26 cellular contexts compared by ENCODE assay signal in the genomic region with DNA sequence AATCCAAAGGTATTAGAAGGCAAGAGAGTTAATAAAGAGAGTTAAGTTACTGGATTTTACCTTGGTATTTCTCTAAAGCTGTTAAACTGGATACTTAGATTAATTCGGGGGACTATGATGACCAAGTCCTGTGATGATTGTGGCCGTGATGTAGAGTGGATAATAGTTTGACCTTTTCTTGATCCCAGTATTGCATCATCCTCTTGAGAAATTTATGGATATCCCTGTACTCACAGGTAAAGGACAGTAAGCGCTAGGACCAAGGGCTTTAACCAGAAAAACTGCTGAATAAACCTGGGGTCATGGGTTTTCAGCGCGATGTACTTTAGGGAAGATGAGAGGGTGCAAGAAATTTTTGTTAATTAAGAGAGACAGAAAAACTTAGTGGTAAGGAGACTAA. TPM values are rescaled to one million over a fixed set of nuclear protein-coding genes. Genes with fewer than 3 reads are reported as not detected.
DNase-seq lines count a peak whose midpoint lies in the region; ATAC-seq, FAIRE-seq and TF ChIP-seq lines count a peak whose summit lies in the region.
"Had no signal": no experiment of that assay in that cellular context is flagged by ENCODE, and none has a peak within 500 bp of the region (broad histone marks: within the 10 kb centered on the region; RNA-seq: fewer than 3 reads in every experiment).

No MANE protein-coding gene starts in this region.

- no peak for TF ChIP-seq RAD21 in HepG2 (CRISPR knock-in tag; IDR thresholded peaks at IDR 0.05)
- TF ChIP-seq RAD21 in K562 (CRISPR knock-in tag; conservative IDR thresholded peaks at IDR 0.05 in 1 of 2, IDR thresholded peaks at IDR 0.05 in 1 of 2) = no peak

- H3K27ac ChIP-seq in HepG2 (ENCODE audit: extremely low read length, insufficient read depth, low read length) = no peak overlapping the region
- H3K27ac ChIP-seq in right lobe of liver = no peak overlapping the region
- H3K27ac ChIP-seq in K562 (ENCODE audit: extremely low read depth, low read depth, low read length) = no peak overlapping the region
- H3K27ac ChIP-seq: A549; BLaER1 treated with 17β-estradiol and CSF1 and Interleukin-3, amounts not matched to agents 10 nM and 100 nM had no signal

- H3K79me2 ChIP-seq in HepG2 (ENCODE audit: insufficient read depth, low read length) = no peaks in the 10 kb centered on the region
- H3K79me2 ChIP-seq in K562 (ENCODE audit: control insufficient read depth, insufficient read depth, low read length) = no peaks in the 10 kb centered on the region

- no peak overlapping the region for H2AFZ ChIP-seq in HepG2 (ENCODE audit: low read length)
- H2AFZ ChIP-seq in K562 (ENCODE audit: low read depth, low read length) = no peak overlapping the region

- H3K4me1 ChIP-seq in HepG2 (ENCODE audit: insufficient read depth, low read length) (no peaks in the 10 kb centered on the region), right lobe of liver (no peaks in the 10 kb centered on the region), K562 (replicated peaks in 1 of 2; ENCODE audit: control insufficient read depth in 2 of 2, insufficient read depth in 2 of 2, low read length in 2 of 2) (no peaks in the 10 kb centered on the region)
- H3K4me1 ChIP-seq: A549; BE2C; BLaER1 treated with 17β-estradiol and CSF1 and Interleukin-3, amounts not matched to agents 10 nM and 100 nM had no signal

- no peaks in the 10 kb centered on the region for H3K36me3 ChIP-seq in HepG2 (replicated peaks in 1 of 2; ENCODE audit: control insufficient read depth in 1 of 2, insufficient read depth in 2 of 2, low read length in 2 of 2)
- no peaks in the 10 kb centered on the region for H3K36me3 ChIP-seq in right lobe of liver
- no peaks in the 10 kb centered on the region for H3K36me3 ChIP-seq in K562 (ENCODE audit: control insufficient read depth, insufficient read depth, low read length)
- H3K36me3 ChIP-seq: BE2C; BLaER1 treated with 17β-estradiol and CSF1 and Interleukin-3, amounts not matched to agents 10 nM and 100 nM had no signal

- FAIRE-seq in HepG2 (lab: Jason Lieb, UNC) (no peak), K562 (lab: Jason Lieb, UNC) (no peak)
- FAIRE-seq: A549, D721Med, GM12891, GM18507 had no signal

- H3K4me3 ChIP-seq in HepG2 (replicated peaks in 1 of 3; ENCODE audit: insufficient read depth in 1 of 3, low read depth in 2 of 3, low read length in 3 of 3) (no peak overlapping the region), right lobe of liver (no peak overlapping the region), K562 (no peak overlapping the region)
- H3K4me3 ChIP-seq: A549; BLaER1 treated with 17β-estradiol and CSF1 and Interleukin-3, amounts not matched to agents 10 nM and 100 nM had no signal

- ATAC-seq in HepG2 (no peak), right lobe of liver (no peak), K562 (no peak), GM21381 (IDR thresholded peaks at IDR 0.05; ENCODE audit: unreplicated experiment) (no peak)
- ATAC-seq: A549 had no signal

- no TSS peak for BruUV-seq in HepG2 (replicated peaks; lab: Mats Ljungman, UMichigan)
- no TSS peak for BruUV-seq in K562 (replicated peaks; lab: Mats Ljungman, UMichigan)

- H3K4me2 ChIP-seq in HepG2 (ENCODE audit: low read depth, low read length) (no peak overlapping the region), K562 (ENCODE audit: insufficient read depth, low read length) (no peak overlapping the region)
- H3K4me2 ChIP-seq: A549; BLaER1 treated with 17β-estradiol and CSF1 and Interleukin-3, amounts not matched to agents 10 nM and 100 nM had no signal

- no peaks in the 10 kb centered on the region for H3K9me1 ChIP-seq in K562 (ENCODE audit: control insufficient read depth, insufficient read depth, low read length)

- TF ChIP-seq EP300 in HepG2 (IDR thresholded peaks at IDR 0.05; ENCODE audit: low read depth in 2 of 2, low read length in 2 of 2) (no peak), HepG2 (CRISPR knock-in tag; IDR thresholded peaks at IDR 0.05; ENCODE audit: borderline replicate concordance) (no peak), K562 (IDR thresholded peaks at IDR 0.05; ENCODE audit: low read length) (no peak)

- 41% methylated on average over 5 of the region's 5 CpGs for WGBS in HepG2 (ENCODE audit: low lambda C conversion rate)
- 71% methylated on average over 5 of the region's 5 CpGs for WGBS in right lobe of liver (ENCODE audit: insufficient coverage, low coverage, low lambda C conversion rate, missing lambda C conversion rate)
- 0% methylated on average over 5 of the region's 5 CpGs for WGBS in K562 (ENCODE audit: insufficient coverage, low coverage, missing lambda C conversion rate)

- H3K9me3 ChIP-seq in HepG2 (ENCODE audit: low read length) (no peaks in the 10 kb centered on the region), right lobe of liver (no peaks in the 10 kb centered on the region), K562 (replicated peaks; ENCODE audit: control insufficient read depth, insufficient read depth, low read depth, low read length) (no peaks in the 10 kb centered on the region; the same call in 1 of the 2 replicates)
- H3K9me3 ChIP-seq: BE2C had no signal

- DNase-seq in HepG2 (ENCODE audit: low spot score) (no peak), right lobe of liver (no peak), K562 (ENCODE audit: extremely low read depth in 1 of 4, low spot score in 3 of 4) (no peak), DMS114 treated with DMSO at 0.1 percent for 48 hours (lab: John Stamatoyannopoulos, UW; ENCODE audit: unreplicated experiment) (no peak)
- DNase-seq: 8988T; ACHN; AML-193; BE2C; CD4-positive, alpha-beta T cell; CD8-positive, alpha-beta memory T cell; DMS 273 treated with DMSO at 0.1 percent for 48 hours; DMS53; DMS79 treated with DMSO at 0.1 percent for 48 hours; GF-D8; GOT3; H9; HFFc6 had no signal

- H3K27me3 ChIP-seq in HepG2 (ENCODE audit: control insufficient read depth in 1 of 2, insufficient read depth in 2 of 2, low read length in 2 of 2) (no peaks in the 10 kb centered on the region), right lobe of liver (no peaks in the 10 kb centered on the region), K562 (ENCODE audit: control insufficient read depth in 2 of 2, insufficient read depth in 2 of 2, low read length in 2 of 2) (no peaks in the 10 kb centered on the region)
- H3K27me3 ChIP-seq: BE2C; BLaER1 treated with 17β-estradiol and CSF1 and Interleukin-3, amounts not matched to agents 10 nM and 100 nM had no signal

- POLR2A ChIA-PET in HepG2 (lab: Yijun Ruan, JAX) (no interaction called here), K562 (lab: Yijun Ruan, JAX) (no interaction called here)

- in situ Hi-C loops in HepG2 (cut with HindIII; ENCODE audit: extremely low pct_ligation_motif_present, low pct_unique_long_range_greater_than_20kb) = no loop called here
- in situ Hi-C loops in K562 (cut with MboI) = no loop called here

- intact Hi-C loops in HepG2 (cut with micrococcal nuclease; ENCODE audit: unreplicated experiment) (no loop called here), right lobe of liver (cut with DNase I) (no loop called here), K562 (cut with micrococcal nuclease) (no loop called here)

- H3K9ac ChIP-seq in HepG2 (ENCODE audit: insufficient read depth, low read depth, low read length) (no peak overlapping the region), K562 (ENCODE audit: insufficient read depth in 1 of 2, low read depth in 2 of 2, low read length in 2 of 2) (no peak overlapping the region)
- H3K9ac ChIP-seq: BLaER1 treated with 17β-estradiol and CSF1 and Interleukin-3, amounts not matched to agents 10 nM and 100 nM had no signal

- CTCF ChIA-PET in HepG2 (lab: Yijun Ruan, JAX; ENCODE audit: low intra/inter-chr PET ratio, low total read pairs) = no interaction called here
- CTCF ChIA-PET in K562 (lab: Yijun Ruan, JAX; ENCODE audit: low intra/inter-chr PET ratio) = no interaction called here

- TF ChIP-seq POLR2A in HepG2 (IDR thresholded peaks at IDR 0.05; ENCODE audit: insufficient read depth in 1 of 2, low read depth in 2 of 2, low read length in 2 of 2) (no peak), right lobe of liver (IDR thresholded peaks at IDR 0.05) (no peak), K562 (conservative IDR thresholded peaks at IDR 0.05) (no peak)

- H4K20me1 ChIP-seq in HepG2 (ENCODE audit: insufficient read depth, low read length) (no peaks in the 10 kb centered on the region), K562 (replicated peaks; ENCODE audit: control insufficient read depth, insufficient read depth, low read length) (no peaks in the 10 kb centered on the region)
- H4K20me1 ChIP-seq: BLaER1 treated with 17β-estradiol and CSF1 and Interleukin-3, amounts not matched to agents 10 nM and 100 nM had no signal

- TF ChIP-seq CTCF in HepG2 (CRISPR knock-in tag; IDR thresholded peaks at IDR 0.05) (no peak), right lobe of liver (IDR thresholded peaks at IDR 0.05) (no peak), K562 (IDR thresholded peaks at IDR 0.05 in 2 of 3, conservative IDR thresholded peaks at IDR 0.05 in 1 of 3; ENCODE audit: insufficient read depth in 2 of 3, low read depth in 1 of 3, low read length in 3 of 3) (no peak)

RNA-seq across cellular contexts. Expression of a gene that starts 8.3 kb away (rescaled TPM):
- total RNA-seq in HepG2 (2016; rRNA removed; fragmentation: Illumina TruSeq; extraction: Trizol) (not detected in 2 replicates), right lobe of liver (not detected), K562 (2014; rRNA removed) (not detected in 2 replicates), K562 (2014; rRNA removed; fragmentation: Illumina TruSeq; extraction: Trizol) (not detected in 2 replicates), K562 (2015; rRNA removed; fragmentation: Illumina TruSeq; extraction: Trizol) (not detected in 2 replicates), K562 (2021) (not detected in 2 replicates)
- not detected in 2 replicates for total RNA-seq in HepG2 (2016; cell fraction: cytosol; rRNA removed; fragmentation: Illumina TruSeq; extraction: Trizol; ENCODE audit: low read depth)
- total RNA-seq in HepG2 (2016; cell fraction: insoluble cytoplasmic fraction; rRNA removed; fragmentation: Illumina TruSeq; extraction: Trizol) = not detected in 2 replicates
- total RNA-seq in HepG2 (2016; cell fraction: membrane; rRNA removed; fragmentation: Illumina TruSeq; extraction: Trizol) = not detected in 2 replicates
- total RNA-seq in HepG2 (2016; cell fraction: nucleus; rRNA removed; fragmentation: Illumina TruSeq; extraction: Trizol) = not detected in 2 replicates
- polyA plus RNA-seq in HepG2 (2011; rRNA removed) (not detected in 2 replicates), K562 (2011; rRNA removed) (not detected in 2 replicates), K562 (2014; fragmentation: Illumina TruSeq; extraction: Trizol) (not detected in 2 replicates), K562 (2014; fragmentation: Nextera tagmentation; extraction: Ambion mirVana) (not detected), K562 (2014; rRNA removed) (not detected in 2 replicates)
- not detected in 2 replicates for polyA plus RNA-seq in HepG2 (2011; cell fraction: cytosol; rRNA removed)
- polyA plus RNA-seq in HepG2 (2011; cell fraction: nucleus; rRNA removed) = not detected in 2 replicates
- not detected in 2 replicates for polyA plus RNA-seq in HepG2 (2012)
- polyA plus RNA-seq in HepG2 (2016; cell fraction: cytosol; fragmentation: Illumina TruSeq; extraction: Trizol; ENCODE audit: low read depth) = not detected in 2 replicates
- polyA plus RNA-seq in HepG2 (2016; cell fraction: insoluble cytoplasmic fraction; fragmentation: Illumina TruSeq; extraction: Trizol; ENCODE audit: low read depth) = not detected in 2 replicates
- polyA plus RNA-seq in HepG2 (2016; cell fraction: membrane; fragmentation: Illumina TruSeq; extraction: Trizol; ENCODE audit: low read depth) = not detected in 2 replicates
- polyA plus RNA-seq in HepG2 (2016; cell fraction: nucleus; fragmentation: Illumina TruSeq; extraction: Trizol; ENCODE audit: insufficient read depth, low read depth) = not detected in 2 replicates
- not detected in 2 replicates for polyA minus RNA-seq in HepG2 (2011; rRNA and poly(A)+ RNA removed; ENCODE audit: low replicate concordance)
- polyA minus RNA-seq in HepG2 (2011; cell fraction: cytosol; rRNA and poly(A)+ RNA removed) = not detected in 2 replicates
- polyA minus RNA-seq in HepG2 (2011; cell fraction: nucleus; rRNA and poly(A)+ RNA removed) = not detected in 2 replicates
- total RNA-seq in K562 (2011; cell fraction: chromatin; rRNA removed; ENCODE audit: low replicate concordance) = not detected in 2 replicates
- not detected in 2 replicates for total RNA-seq in K562 (2011; cell fraction: nucleolus; rRNA removed)
- total RNA-seq in K562 (2011; cell fraction: nucleoplasm; rRNA removed) = not detected in 2 replicates
- not detected in 2 replicates for polyA plus RNA-seq in K562 (2011; cell fraction: cytosol; rRNA removed)
- polyA plus RNA-seq in K562 (2011; cell fraction: nucleus; rRNA removed) = not detected in 2 replicates
- polyA plus RNA-seq in K562 (2012) = not detected in 2 replicates
- polyA minus RNA-seq in K562 (2011; rRNA and poly(A)+ RNA removed) = not detected in 2 replicates
- not detected in 2 replicates for polyA minus RNA-seq in K562 (2011; cell fraction: cytosol; rRNA and poly(A)+ RNA removed)
- polyA minus RNA-seq in K562 (2011; cell fraction: nucleus; rRNA and poly(A)+ RNA removed) = not detected in 2 replicates
- total RNA-seq: CD4-positive, alpha-beta T cell; CD8-positive, alpha-beta memory T cell; Daoy; G401; H9; HFFc6 had no signal
- polyA plus RNA-seq: A549; CD14-positive monocyte; CD8-positive, alpha-beta memory T cell had no signal

RNA-seq across cellular contexts. Expression of a gene that starts 21.9 kb away (rescaled TPM):
- total RNA-seq in HepG2 (2016; rRNA removed; fragmentation: Illumina TruSeq; extraction: Trizol) (not detected in 2 replicates), right lobe of liver (not detected), K562 (2014; rRNA removed) (not detected in 2 replicates), K562 (2014; rRNA removed; fragmentation: Illumina TruSeq; extraction: Trizol) (not detected in 2 replicates), K562 (2015; rRNA removed; fragmentation: Illumina TruSeq; extraction: Trizol) (not detected in 2 replicates), K562 (2021) (not detected in 2 replicates)
- total RNA-seq in HepG2 (2016; cell fraction: cytosol; rRNA removed; fragmentation: Illumina TruSeq; extraction: Trizol; ENCODE audit: low read depth) = not detected in 2 replicates
- total RNA-seq in HepG2 (2016; cell fraction: insoluble cytoplasmic fraction; rRNA removed; fragmentation: Illumina TruSeq; extraction: Trizol) = not detected in 2 replicates
- total RNA-seq in HepG2 (2016; cell fraction: membrane; rRNA removed; fragmentation: Illumina TruSeq; extraction: Trizol) = not detected in 2 replicates
- not detected in 2 replicates for total RNA-seq in HepG2 (2016; cell fraction: nucleus; rRNA removed; fragmentation: Illumina TruSeq; extraction: Trizol)
- polyA plus RNA-seq in HepG2 (2011; rRNA removed) (not detected in 2 replicates), K562 (2011; rRNA removed) (not detected in 2 replicates), K562 (2014; fragmentation: Illumina TruSeq; extraction: Trizol) (not detected in 2 replicates), K562 (2014; fragmentation: Nextera tagmentation; extraction: Ambion mirVana) (not detected), K562 (2014; rRNA removed) (not detected in 2 replicates)
- not detected in 2 replicates for polyA plus RNA-seq in HepG2 (2011; cell fraction: cytosol; rRNA removed)
- polyA plus RNA-seq in HepG2 (2011; cell fraction: nucleus; rRNA removed) = not detected in 2 replicates
- not detected in 2 replicates for polyA plus RNA-seq in HepG2 (2012)
- not detected in 2 replicates for polyA plus RNA-seq in HepG2 (2016; cell fraction: cytosol; fragmentation: Illumina TruSeq; extraction: Trizol; ENCODE audit: low read depth)
- not detected in 2 replicates for polyA plus RNA-seq in HepG2 (2016; cell fraction: insoluble cytoplasmic fraction; fragmentation: Illumina TruSeq; extraction: Trizol; ENCODE audit: low read depth)
- polyA plus RNA-seq in HepG2 (2016; cell fraction: membrane; fragmentation: Illumina TruSeq; extraction: Trizol; ENCODE audit: low read depth) = not detected in 2 replicates
- polyA plus RNA-seq in HepG2 (2016; cell fraction: nucleus; fragmentation: Illumina TruSeq; extraction: Trizol; ENCODE audit: insufficient read depth, low read depth) = not detected in 2 replicates
- polyA minus RNA-seq in HepG2 (2011; rRNA and poly(A)+ RNA removed; ENCODE audit: low replicate concordance) = not detected in 2 replicates
- not detected in 2 replicates for polyA minus RNA-seq in HepG2 (2011; cell fraction: cytosol; rRNA and poly(A)+ RNA removed)
- not detected in 2 replicates for polyA minus RNA-seq in HepG2 (2011; cell fraction: nucleus; rRNA and poly(A)+ RNA removed)
- total RNA-seq in K562 (2011; cell fraction: chromatin; rRNA removed; ENCODE audit: low replicate concordance) = not detected in 2 replicates
- not detected in 2 replicates for total RNA-seq in K562 (2011; cell fraction: nucleolus; rRNA removed)
- not detected in 2 replicates for total RNA-seq in K562 (2011; cell fraction: nucleoplasm; rRNA removed)
- polyA plus RNA-seq in K562 (2011; cell fraction: cytosol; rRNA removed) = not detected in 2 replicates
- polyA plus RNA-seq in K562 (2011; cell fraction: nucleus; rRNA removed) = not detected in 2 replicates
- polyA plus RNA-seq in K562 (2012) = not detected in 2 replicates
- polyA minus RNA-seq in K562 (2011; rRNA and poly(A)+ RNA removed) = not detected in 2 replicates
- polyA minus RNA-seq in K562 (2011; cell fraction: cytosol; rRNA and poly(A)+ RNA removed) = not detected in 2 replicates
- polyA minus RNA-seq in K562 (2011; cell fraction: nucleus; rRNA and poly(A)+ RNA removed) = not detected in 2 replicates
- total RNA-seq: CD4-positive, alpha-beta T cell; CD8-positive, alpha-beta memory T cell; Daoy; G401; H9; HFFc6 had no signal
- polyA plus RNA-seq: A549; CD14-positive monocyte; CD8-positive, alpha-beta memory T cell had no signal

RNA-seq across cellular contexts. Expression of a gene that starts 28.2 kb away (rescaled TPM):
- total RNA-seq in HepG2 (2016; rRNA removed; fragmentation: Illumina TruSeq; extraction: Trizol) (not detected in 2 replicates), right lobe of liver (1 to 10 TPM in 1 of 6 experiments, under 1 TPM in 1, not detected in 4; 0.40 to 1.0 TPM), K562 (2014; rRNA removed) (not detected in 2 replicates), K562 (2014; rRNA removed; fragmentation: Illumina TruSeq; extraction: Trizol) (not detected in 2 replicates), K562 (2015; rRNA removed; fragmentation: Illumina TruSeq; extraction: Trizol) (not detected in 2 replicates), K562 (2021) (not detected in 2 replicates)
- not detected in 2 replicates for total RNA-seq in HepG2 (2016; cell fraction: cytosol; rRNA removed; fragmentation: Illumina TruSeq; extraction: Trizol; ENCODE audit: low read depth)
- not detected in 2 replicates for total RNA-seq in HepG2 (2016; cell fraction: insoluble cytoplasmic fraction; rRNA removed; fragmentation: Illumina TruSeq; extraction: Trizol)
- not detected in 2 replicates for total RNA-seq in HepG2 (2016; cell fraction: membrane; rRNA removed; fragmentation: Illumina TruSeq; extraction: Trizol)
- not detected in 2 replicates for total RNA-seq in HepG2 (2016; cell fraction: nucleus; rRNA removed; fragmentation: Illumina TruSeq; extraction: Trizol)
- polyA plus RNA-seq in HepG2 (2011; rRNA removed) (not detected in 2 replicates), K562 (2011; rRNA removed) (not detected in 2 replicates), K562 (2014; fragmentation: Illumina TruSeq; extraction: Trizol) (not detected in 2 replicates), K562 (2014; fragmentation: Nextera tagmentation; extraction: Ambion mirVana) (not detected), K562 (2014; rRNA removed) (not detected in 2 replicates)
- not detected in 2 replicates for polyA plus RNA-seq in HepG2 (2011; cell fraction: cytosol; rRNA removed)
- not detected in 2 replicates for polyA plus RNA-seq in HepG2 (2011; cell fraction: nucleus; rRNA removed)
- not detected in 2 replicates for polyA plus RNA-seq in HepG2 (2012)
- polyA plus RNA-seq in HepG2 (2016; cell fraction: cytosol; fragmentation: Illumina TruSeq; extraction: Trizol; ENCODE audit: low read depth) = not detected in 2 replicates
- not detected in 2 replicates for polyA plus RNA-seq in HepG2 (2016; cell fraction: insoluble cytoplasmic fraction; fragmentation: Illumina TruSeq; extraction: Trizol; ENCODE audit: low read depth)
- not detected in 2 replicates for polyA plus RNA-seq in HepG2 (2016; cell fraction: membrane; fragmentation: Illumina TruSeq; extraction: Trizol; ENCODE audit: low read depth)
- polyA plus RNA-seq in HepG2 (2016; cell fraction: nucleus; fragmentation: Illumina TruSeq; extraction: Trizol; ENCODE audit: insufficient read depth, low read depth) = not detected in 2 replicates
- not detected in 2 replicates for polyA minus RNA-seq in HepG2 (2011; rRNA and poly(A)+ RNA removed; ENCODE audit: low replicate concordance)
- polyA minus RNA-seq in HepG2 (2011; cell fraction: cytosol; rRNA and poly(A)+ RNA removed) = not detected in 2 replicates
- 0.64 TPM in 1 of 2 replicates, not detected in the other for polyA minus RNA-seq in HepG2 (2011; cell fraction: nucleus; rRNA and poly(A)+ RNA removed)
- not detected in 2 replicates for total RNA-seq in K562 (2011; cell fraction: chromatin; rRNA removed; ENCODE audit: low replicate concordance)
- total RNA-seq in K562 (2011; cell fraction: nucleolus; rRNA removed) = not detected in 2 replicates
- total RNA-seq in K562 (2011; cell fraction: nucleoplasm; rRNA removed) = not detected in 2 replicates
- polyA plus RNA-seq in K562 (2011; cell fraction: cytosol; rRNA removed) = not detected in 2 replicates
- not detected in 2 replicates for polyA plus RNA-seq in K562 (2011; cell fraction: nucleus; rRNA removed)
- not detected in 2 replicates for polyA plus RNA-seq in K562 (2012)
- not detected in 2 replicates for polyA minus RNA-seq in K562 (2011; rRNA and poly(A)+ RNA removed)
- not detected in 2 replicates for polyA minus RNA-seq in K562 (2011; cell fraction: cytosol; rRNA and poly(A)+ RNA removed)
- polyA minus RNA-seq in K562 (2011; cell fraction: nucleus; rRNA and poly(A)+ RNA removed) = not detected in 2 replicates
- total RNA-seq: CD4-positive, alpha-beta T cell; CD8-positive, alpha-beta memory T cell; Daoy; G401; H9; HFFc6 had no signal
- polyA plus RNA-seq: A549; CD14-positive monocyte; CD8-positive, alpha-beta memory T cell had no signal

RNA-seq across cellular contexts. Expression of a gene that starts 40.6 kb away (rescaled TPM):
- total RNA-seq in HepG2 (2016; rRNA removed; fragmentation: Illumina TruSeq; extraction: Trizol) (not detected in 2 replicates), right lobe of liver (not detected), K562 (2014; rRNA removed) (not detected in 2 replicates), K562 (2014; rRNA removed; fragmentation: Illumina TruSeq; extraction: Trizol) (not detected in 2 replicates), K562 (2015; rRNA removed; fragmentation: Illumina TruSeq; extraction: Trizol) (not detected in 2 replicates), K562 (2021) (not detected in 2 replicates)
- total RNA-seq in HepG2 (2016; cell fraction: cytosol; rRNA removed; fragmentation: Illumina TruSeq; extraction: Trizol; ENCODE audit: low read depth) = not detected in 2 replicates
- total RNA-seq in HepG2 (2016; cell fraction: insoluble cytoplasmic fraction; rRNA removed; fragmentation: Illumina TruSeq; extraction: Trizol) = not detected in 2 replicates
- total RNA-seq in HepG2 (2016; cell fraction: membrane; rRNA removed; fragmentation: Illumina TruSeq; extraction: Trizol) = not detected in 2 replicates
- total RNA-seq in HepG2 (2016; cell fraction: nucleus; rRNA removed; fragmentation: Illumina TruSeq; extraction: Trizol) = not detected in 2 replicates
- polyA plus RNA-seq in HepG2 (2011; rRNA removed) (not detected in 2 replicates), K562 (2011; rRNA removed) (not detected in 2 replicates), K562 (2014; fragmentation: Illumina TruSeq; extraction: Trizol) (not detected in 2 replicates), K562 (2014; fragmentation: Nextera tagmentation; extraction: Ambion mirVana) (not detected), K562 (2014; rRNA removed) (not detected in 2 replicates)
- polyA plus RNA-seq in HepG2 (2011; cell fraction: cytosol; rRNA removed) = not detected in 2 replicates
- not detected in 2 replicates for polyA plus RNA-seq in HepG2 (2011; cell fraction: nucleus; rRNA removed)
- not detected in 2 replicates for polyA plus RNA-seq in HepG2 (2012)
- polyA plus RNA-seq in HepG2 (2016; cell fraction: cytosol; fragmentation: Illumina TruSeq; extraction: Trizol; ENCODE audit: low read depth) = not detected in 2 replicates
- polyA plus RNA-seq in HepG2 (2016; cell fraction: insoluble cytoplasmic fraction; fragmentation: Illumina TruSeq; extraction: Trizol; ENCODE audit: low read depth) = not detected in 2 replicates
- polyA plus RNA-seq in HepG2 (2016; cell fraction: membrane; fragmentation: Illumina TruSeq; extraction: Trizol; ENCODE audit: low read depth) = not detected in 2 replicates
- not detected in 2 replicates for polyA plus RNA-seq in HepG2 (2016; cell fraction: nucleus; fragmentation: Illumina TruSeq; extraction: Trizol; ENCODE audit: insufficient read depth, low read depth)
- polyA minus RNA-seq in HepG2 (2011; rRNA and poly(A)+ RNA removed; ENCODE audit: low replicate concordance) = not detected in 2 replicates
- polyA minus RNA-seq in HepG2 (2011; cell fraction: cytosol; rRNA and poly(A)+ RNA removed) = not detected in 2 replicates
- polyA minus RNA-seq in HepG2 (2011; cell fraction: nucleus; rRNA and poly(A)+ RNA removed) = not detected in 2 replicates
- not detected in 2 replicates for total RNA-seq in K562 (2011; cell fraction: chromatin; rRNA removed; ENCODE audit: low replicate concordance)
- total RNA-seq in K562 (2011; cell fraction: nucleolus; rRNA removed) = not detected in 2 replicates
- not detected in 2 replicates for total RNA-seq in K562 (2011; cell fraction: nucleoplasm; rRNA removed)
- not detected in 2 replicates for polyA plus RNA-seq in K562 (2011; cell fraction: cytosol; rRNA removed)
- polyA plus RNA-seq in K562 (2011; cell fraction: nucleus; rRNA removed) = not detected in 2 replicates
- not detected in 2 replicates for polyA plus RNA-seq in K562 (2012)
- polyA minus RNA-seq in K562 (2011; rRNA and poly(A)+ RNA removed) = not detected in 2 replicates
- not detected in 2 replicates for polyA minus RNA-seq in K562 (2011; cell fraction: cytosol; rRNA and poly(A)+ RNA removed)
- polyA minus RNA-seq in K562 (2011; cell fraction: nucleus; rRNA and poly(A)+ RNA removed) = not detected in 2 replicates
- total RNA-seq: CD4-positive, alpha-beta T cell; CD8-positive, alpha-beta memory T cell; Daoy; G401; H9; HFFc6 had no signal
- polyA plus RNA-seq: A549; CD14-positive monocyte; CD8-positive, alpha-beta memory T cell had no signal

RNA-seq across cellular contexts. Expression of a gene that starts 40.7 kb away (rescaled TPM):
- total RNA-seq in HepG2 (2016; rRNA removed; fragmentation: Illumina TruSeq; extraction: Trizol) (not detected in 2 replicates), right lobe of liver (under 1 TPM in 1 of 6 experiments, not detected in 5; 0.29 TPM), K562 (2014; rRNA removed) (not detected in 2 replicates), K562 (2014; rRNA removed; fragmentation: Illumina TruSeq; extraction: Trizol) (not detected in 2 replicates), K562 (2015; rRNA removed; fragmentation: Illumina TruSeq; extraction: Trizol) (not detected in 2 replicates), K562 (2021) (not detected in 2 replicates)
- total RNA-seq in HepG2 (2016; cell fraction: cytosol; rRNA removed; fragmentation: Illumina TruSeq; extraction: Trizol; ENCODE audit: low read depth) = not detected in 2 replicates
- not detected in 2 replicates for total RNA-seq in HepG2 (2016; cell fraction: insoluble cytoplasmic fraction; rRNA removed; fragmentation: Illumina TruSeq; extraction: Trizol)
- not detected in 2 replicates for total RNA-seq in HepG2 (2016; cell fraction: membrane; rRNA removed; fragmentation: Illumina TruSeq; extraction: Trizol)
- total RNA-seq in HepG2 (2016; cell fraction: nucleus; rRNA removed; fragmentation: Illumina TruSeq; extraction: Trizol) = not detected in 2 replicates
- polyA plus RNA-seq in HepG2 (2011; rRNA removed) (not detected in 2 replicates), K562 (2011; rRNA removed) (not detected in 2 replicates), K562 (2014; fragmentation: Illumina TruSeq; extraction: Trizol) (not detected in 2 replicates), K562 (2014; fragmentation: Nextera tagmentation; extraction: Ambion mirVana) (not detected), K562 (2014; rRNA removed) (not detected in 2 replicates)
- polyA plus RNA-seq in HepG2 (2011; cell fraction: cytosol; rRNA removed) = not detected in 2 replicates
- polyA plus RNA-seq in HepG2 (2011; cell fraction: nucleus; rRNA removed) = not detected in 2 replicates
- not detected in 2 replicates for polyA plus RNA-seq in HepG2 (2012)
- polyA plus RNA-seq in HepG2 (2016; cell fraction: cytosol; fragmentation: Illumina TruSeq; extraction: Trizol; ENCODE audit: low read depth) = not detected in 2 replicates
- not detected in 2 replicates for polyA plus RNA-seq in HepG2 (2016; cell fraction: insoluble cytoplasmic fraction; fragmentation: Illumina TruSeq; extraction: Trizol; ENCODE audit: low read depth)
- not detected in 2 replicates for polyA plus RNA-seq in HepG2 (2016; cell fraction: membrane; fragmentation: Illumina TruSeq; extraction: Trizol; ENCODE audit: low read depth)
- polyA plus RNA-seq in HepG2 (2016; cell fraction: nucleus; fragmentation: Illumina TruSeq; extraction: Trizol; ENCODE audit: insufficient read depth, low read depth) = not detected in 2 replicates
- 0.21 TPM in 1 of 2 replicates, not detected in the other for polyA minus RNA-seq in HepG2 (2011; rRNA and poly(A)+ RNA removed; ENCODE audit: low replicate concordance)
- polyA minus RNA-seq in HepG2 (2011; cell fraction: cytosol; rRNA and poly(A)+ RNA removed) = not detected in 2 replicates
- polyA minus RNA-seq in HepG2 (2011; cell fraction: nucleus; rRNA and poly(A)+ RNA removed) = not detected in 2 replicates
- not detected in 2 replicates for total RNA-seq in K562 (2011; cell fraction: chromatin; rRNA removed; ENCODE audit: low replicate concordance)
- not detected in 2 replicates for total RNA-seq in K562 (2011; cell fraction: nucleolus; rRNA removed)
- not detected in 2 replicates for total RNA-seq in K562 (2011; cell fraction: nucleoplasm; rRNA removed)
- not detected in 2 replicates for polyA plus RNA-seq in K562 (2011; cell fraction: cytosol; rRNA removed)
- not detected in 2 replicates for polyA plus RNA-seq in K562 (2011; cell fraction: nucleus; rRNA removed)
- polyA plus RNA-seq in K562 (2012) = not detected in 2 replicates
- polyA minus RNA-seq in K562 (2011; rRNA and poly(A)+ RNA removed) = not detected in 2 replicates
- polyA minus RNA-seq in K562 (2011; cell fraction: cytosol; rRNA and poly(A)+ RNA removed) = not detected in 2 replicates
- not detected in 2 replicates for polyA minus RNA-seq in K562 (2011; cell fraction: nucleus; rRNA and poly(A)+ RNA removed)
- total RNA-seq: CD4-positive, alpha-beta T cell; CD8-positive, alpha-beta memory T cell; Daoy; G401; H9; HFFc6 had no signal
- polyA plus RNA-seq: A549; CD14-positive monocyte; CD8-positive, alpha-beta memory T cell had no signal
